Comparison of ENCODE assay signal across 8 cellular contexts in the genomic region with DNA sequence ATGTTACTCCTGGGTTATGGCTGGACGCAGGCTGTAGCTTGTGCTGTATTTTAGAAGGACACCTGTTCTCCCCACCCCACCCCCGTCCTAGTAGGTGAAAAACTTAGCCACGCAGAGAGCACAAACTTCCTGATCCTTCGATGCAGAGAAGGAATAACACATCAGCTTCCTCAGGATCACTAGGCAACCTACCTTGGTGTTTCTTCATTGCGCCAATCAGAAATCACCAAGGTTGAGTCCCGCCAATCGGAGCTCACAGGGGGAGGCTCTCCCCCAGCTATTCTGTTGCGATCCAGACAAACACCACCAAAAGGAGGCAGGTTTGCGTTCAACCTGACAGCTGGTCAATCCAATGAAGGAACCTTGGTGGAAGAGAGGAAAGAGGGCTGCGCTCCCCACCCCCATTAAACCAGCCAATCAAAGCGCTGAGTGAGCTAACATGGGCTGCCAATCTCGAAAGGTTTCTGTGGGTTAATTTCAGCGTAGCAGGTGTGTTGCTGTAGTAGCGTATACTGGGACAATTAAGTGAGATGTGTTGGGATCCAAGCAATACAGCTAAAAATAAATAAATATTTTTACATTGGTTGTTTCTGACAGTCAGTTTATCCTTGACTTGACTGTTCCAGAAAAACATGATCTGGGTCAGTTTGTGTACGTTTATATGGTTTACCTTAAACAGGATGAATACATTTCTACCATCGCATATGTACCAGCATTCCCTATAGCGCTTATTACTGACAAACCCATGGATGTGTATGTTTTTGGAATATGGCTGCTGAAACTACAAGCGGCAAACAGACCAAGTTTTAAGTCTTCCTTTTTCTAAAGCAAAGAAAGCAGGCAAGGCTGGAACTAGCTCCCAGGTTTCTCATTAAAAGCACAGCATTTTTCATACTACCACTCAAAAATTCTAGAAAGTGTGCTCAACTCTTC. TPM values are rescaled to one million over a fixed set of nuclear protein-coding genes. Genes with fewer than 3 reads are reported as not detected.
A peak's percentile ranks its signal among the peaks of the same experiment; 100 is the strongest.
DNase-seq lines count a peak whose midpoint lies in the region; ATAC-seq lines count a peak whose summit lies in the region.

Gene GOLPH3L (minus strand): TSS at position 160 of the 933 bp plus-strand sequence. CDS start 2,316 bp downstream, outside the sequence.

- ATAC-seq in GM21360 (IDR thresholded peaks at IDR 0.05; ENCODE audit: unreplicated experiment) = peak; percentile 96

- H2BK5ac ChIP-seq in mesenchymal stem cell (ENCODE audit: low read depth, low read length, poor library complexity, severe bottlenecking) = peak within 1 kb of the TSS; percentile 53

- peak within 1 kb of the TSS; percentile 6 for H3K9ac ChIP-seq in endocrine pancreas (ENCODE audit: control insufficient read depth, insufficient read depth, low read length)
- H3K9ac ChIP-seq in mesenchymal stem cell (ENCODE audit: low read length) = peak within 1 kb of the TSS; percentile 95

- H4K91ac ChIP-seq in mesenchymal stem cell (ENCODE audit: low read length) = no peak within 1 kb of the TSS

- no peaks in the 10 kb centered on the region for H3K27me3 ChIP-seq in CD8-positive, alpha-beta memory T cell (ENCODE audit: insufficient read depth, low read length, poor library complexity, severe bottlenecking)
- H3K27me3 ChIP-seq in endocrine pancreas (ENCODE audit: control insufficient read depth, insufficient read depth, low read length) (no peaks in the 10 kb centered on the region), mesenchymal stem cell (ENCODE audit: control insufficient read depth in 1 of 2, insufficient read depth in 1 of 2, low read length in 2 of 2) (no peaks in the 10 kb centered on the region)

- no peak within 1 kb of the TSS for H2AFZ ChIP-seq in mesenchymal stem cell (ENCODE audit: low read depth, low read length)

- CTCF ChIA-PET in CD8-positive, alpha-beta memory T cell (lab: Charles Lee) = interaction anchor here (1.0 to 1.8 kb wide), 3 partner anchors 68 to 137 kb away, joined by 3 to 9 read pairs (median 4); partner anchors contain the start of gene ENSA

- H2AK5ac ChIP-seq in mesenchymal stem cell (ENCODE audit: low read length, severe bottlenecking) = no peak within 1 kb of the TSS

- peaks cover 10% of the 10 kb centered on the region for H3K4me1 ChIP-seq in CD8-positive, alpha-beta memory T cell (ENCODE audit: insufficient read depth, low read length)
- no peaks in the 10 kb centered on the region for H3K4me1 ChIP-seq in endocrine pancreas (ENCODE audit: control insufficient read depth, insufficient read depth, low read length)
- no peaks in the 10 kb centered on the region for H3K4me1 ChIP-seq in mesenchymal stem cell (ENCODE audit: control insufficient read depth, insufficient read depth, low read depth, low read length)

- H3K36me3 ChIP-seq in CD8-positive, alpha-beta memory T cell (ENCODE audit: insufficient read depth, low read length) = no peaks in the 10 kb centered on the region
- H3K36me3 ChIP-seq in endocrine pancreas (ENCODE audit: control insufficient read depth, insufficient read depth, low read length) (no peaks in the 10 kb centered on the region), mesenchymal stem cell (ENCODE audit: control insufficient read depth in 1 of 2, insufficient read depth in 2 of 2, low read depth in 1 of 2, low read length in 2 of 2) (peaks cover 2 to 24% of the 10 kb centered on the region in 2 experiments)

- peak within 1 kb of the TSS; percentile 84 to 99 (median 96) for H3K27ac Mint-ChIP-seq in CD8-positive, alpha-beta memory T cell

- peak within 1 kb of the TSS; percentile 85 for H3K27ac ChIP-seq in CD8-positive, alpha-beta memory T cell (ENCODE audit: low read depth, low read length)
- H3K27ac ChIP-seq in mesenchymal stem cell (ENCODE audit: low read length, poor library complexity, severe bottlenecking) = peak within 1 kb of the TSS; percentile 55

- H2BK120ac ChIP-seq in mesenchymal stem cell (ENCODE audit: low read depth, low read length) = no peak within 1 kb of the TSS

- peaks cover 0 to 30% (median 13%) of the 10 kb centered on the region in 3 donors for H3K36me3 Mint-ChIP-seq in CD8-positive, alpha-beta memory T cell

- no peak within 1 kb of the TSS for H2BK15ac ChIP-seq in mesenchymal stem cell (ENCODE audit: low read depth, poor library complexity, severe bottlenecking)

- H3K4me3 ChIP-seq in CD8-positive, alpha-beta memory T cell (ENCODE audit: low read length) = peak within 1 kb of the TSS; percentile 83
- peak within 1 kb of the TSS; percentile 94 for H3K4me3 ChIP-seq in endocrine pancreas (ENCODE audit: control insufficient read depth, insufficient read depth, low read length)
- H3K4me3 ChIP-seq in mesenchymal stem cell (ENCODE audit: insufficient read depth in 1 of 2, low read depth in 1 of 2, low read length in 2 of 2) = peak within 1 kb of the TSS; percentile 62 to 90

- H3K9me3 ChIP-seq in CD8-positive, alpha-beta memory T cell (ENCODE audit: low read length) = no peaks in the 10 kb centered on the region
- H3K9me3 ChIP-seq in endocrine pancreas (ENCODE audit: control insufficient read depth, low read length) = no peaks in the 10 kb centered on the region
- no peaks in the 10 kb centered on the region for H3K9me3 ChIP-seq in mesenchymal stem cell (ENCODE audit: control insufficient read depth, low read length)

- H2BK12ac ChIP-seq in mesenchymal stem cell (ENCODE audit: low read length in 2 of 2) = no peak within 1 kb of the TSS

- POLR2A ChIA-PET in CD8-positive, alpha-beta memory T cell (lab: Charles Lee) = interaction anchor here (0.6 to 2.0 kb wide), 8 partner anchors 65 to 333 kb away, joined by 3 to 12 read pairs (median 4); partner anchors contain the start of genes ARNT, CTSS, ENSA and MCL1

- WGBS in mesenchymal stem cell = 0% methylated on average over 13 of the region's 18 CpGs

- peak; percentile 77 to 94 (median 91) for DNase-seq in CD8-positive, alpha-beta memory T cell
- DNase-seq in HT1080 (ENCODE audit: low read depth) (peak; percentile 99), NOMO-1 treated with DMSO at 0.1 percent for 48 hours (lab: John Stamatoyannopoulos, UW; ENCODE audit: unreplicated experiment) (peak; percentile 99), mesenchymal stem cell (peak; percentile 99)
- DNase-seq in activated CD8-positive, alpha-beta memory T cell treated with anti-CD3 and anti-CD28 coated beads for 4 hours (ENCODE audit: low read depth in 2 of 2) = peak; percentile 71 to 81
- peak; percentile 76 for DNase-seq in stimulated activated CD8-positive, alpha-beta memory T cell treated with anti-CD3 and anti-CD28 coated beads, Interleukin-12 subunit alpha, Interleukin-12 subunit beta, amount 100 ng/mL, for 4 hours (ENCODE audit: low read depth)

- H3K23ac ChIP-seq in mesenchymal stem cell (ENCODE audit: low read length in 2 of 2) = no peak within 1 kb of the TSS

- H3K4me1 Mint-ChIP-seq in CD8-positive, alpha-beta memory T cell = peaks cover 32 to 45% (median 43%) of the 10 kb centered on the region in 3 donors

- no peaks in the 10 kb centered on the region for H3K27me3 Mint-ChIP-seq in CD8-positive, alpha-beta memory T cell

- peak within 1 kb of the TSS in 1 of 2 experiments; percentile 49 for H3K4ac ChIP-seq in mesenchymal stem cell (ENCODE audit: low read depth in 1 of 2, low read length in 2 of 2)

- peak within 1 kb of the TSS; percentile 57 for H3K4me2 ChIP-seq in mesenchymal stem cell (ENCODE audit: low read length, poor library complexity, severe bottlenecking)

- peak within 1 kb of the TSS; percentile 81 for H4K8ac ChIP-seq in mesenchymal stem cell (ENCODE audit: low read length)

- H3K79me1 ChIP-seq in mesenchymal stem cell (replicated peaks; ENCODE audit: low read length, poor library complexity, severe bottlenecking) = peaks cover 4% of the 10 kb centered on the region

- H3K18ac ChIP-seq in mesenchymal stem cell (ENCODE audit: low read depth in 1 of 2, low read length in 2 of 2) = peak within 1 kb of the TSS in 1 of 2 experiments; percentile 73

- H3K14ac ChIP-seq in mesenchymal stem cell (ENCODE audit: low read length in 2 of 2) = peak within 1 kb of the TSS in 1 of 2 experiments; percentile 95

- H3K9me3 Mint-ChIP-seq in CD8-positive, alpha-beta memory T cell = no peaks in the 10 kb centered on the region

- peak within 1 kb of the TSS; percentile 94 to 100 (median 98) for H3K4me3 Mint-ChIP-seq in CD8-positive, alpha-beta memory T cell

RNA-seq across cellular contexts. Expression of gene GOLPH3L, which starts in this region (rescaled TPM):
- total RNA-seq in CD8-positive, alpha-beta memory T cell = 10 to 100 TPM; 18.1 to 20.0 TPM
- polyA plus RNA-seq in CD8-positive, alpha-beta memory T cell = 23.1 TPM
- 4.6 and 14.0 TPM in 2 replicates for total RNA-seq in HT1080 (2014; rRNA removed; shearing (Covaris generic))
- polyA plus RNA-seq in HT1080 (2015; cell fraction: cytosol; rRNA removed) = 19.9 and 24.7 TPM in 2 replicates
- 28.1 and 28.8 TPM in 2 replicates for polyA plus RNA-seq in HT1080 (2015; cell fraction: nucleus; rRNA removed)
- polyA plus RNA-seq in mesenchymal stem cell (2013, experiment 1 of 2) = 14.9 TPM
- polyA plus RNA-seq in mesenchymal stem cell (2013, experiment 2 of 2) = 15.8 TPM

Comparison
In these comparisons a context has a peak if more than half of its experiments do, and no peak if none do; other contexts are left out.
1. Peak in every context shown above with its lines: DNase-seq, ATAC-seq, H3K4me3 ChIP-seq and H3K27ac ChIP-seq.